ENCODE assay signal across 9 cellular contexts in genomic region chr11:100632970-100633452, GRCh38. TPM values are rescaled to one million over a fixed set of nuclear protein-coding genes. Genes with fewer than 3 reads are reported as not detected.
DNase-seq lines count a peak whose midpoint lies in the region; ATAC-seq and TF ChIP-seq lines count a peak whose summit lies in the region.
"Had no signal": no experiment of that assay in that cellular context is flagged by ENCODE, and none has a peak within 500 bp of the region (broad histone marks: within the 10 kb centered on the region; RNA-seq: fewer than 3 reads in every experiment).

No MANE protein-coding gene starts in this region.

- no peaks in the 10 kb centered on the region for H3K79me1 ChIP-seq in mesendoderm (ENCODE audit: low read length)

- H2BK120ac ChIP-seq in mesendoderm (ENCODE audit: low read depth, low read length), result no peak overlapping the region

- peak; percentile 16 for DNase-seq in NCI-H1694 (lab: John Stamatoyannopoulos, UW)
- peak; percentile 59 to 70 for DNase-seq in cardiac fibroblast (ENCODE audit: low read depth in 2 of 2)
- peak in 1 of 2 donors; percentile 61 for DNase-seq in upper lobe of left lung
- no peak for DNase-seq in mesendoderm
- no peak for DNase-seq in activated T-helper 1 cell treated with anti-CD3 and anti-CD28 coated beads, Interleukin-12 subunit alpha, Interleukin-12 subunit beta, Interleukin-2, Interleukin-4 antibody, amounts not matched to agents 30 ng/mL and 10 ng/mL and 1 ng/mL, durations not matched to agents 14 hours and 24 hours and 36 hours (ENCODE audit: low spot score)
- no peak for DNase-seq in activated CD8-positive, alpha-beta memory T cell treated with anti-CD3 and anti-CD28 coated beads, Interleukin-2, amount 50 U/mL, for 4 hours
- DNase-seq: SK-N-SH had no signal

- no peak overlapping the region for H3K18ac ChIP-seq in mesendoderm (ENCODE audit: low read length)

- H3K4me3 Mint-ChIP-seq in activated T-helper 1 cell treated with anti-CD3 and anti-CD28 coated beads, Interleukin-12 subunit alpha, Interleukin-12 subunit beta, Interleukin-2, Interleukin-4 antibody, amounts not matched to agents 30 ng/mL and 10 ng/mL and 1 ng/mL, durations not matched to agents 14 hours and 24 hours and 36 hours, result no peak overlapping the region

- H3K23ac ChIP-seq in mesendoderm (ENCODE audit: low read length), result no peak overlapping the region

- H3K4me1 ChIP-seq in liver (ENCODE audit: control insufficient read depth in 4 of 4, insufficient read depth in 4 of 4, low read length in 3 of 4), result peaks cover 2 to 35% (median 14%) of the 10 kb centered on the region in 4 donors
- peaks cover 0 to 9% (median 0%) of the 10 kb centered on the region in 4 donors for H3K4me1 ChIP-seq in upper lobe of left lung
- H3K4me1 ChIP-seq in mesendoderm (ENCODE audit: control insufficient read depth, low read depth, low read length), result no peaks in the 10 kb centered on the region

- no peak for TF ChIP-seq CTCF in cardiac fibroblast (IDR thresholded peaks at IDR 0.05; ENCODE audit: low read depth, low read length)
- no peak for TF ChIP-seq CTCF in liver (IDR thresholded peaks at IDR 0.05; ENCODE audit: low read depth, low read length, missing input control)
- no peak for TF ChIP-seq CTCF in upper lobe of left lung (IDR thresholded peaks at IDR 0.05)

- peak overlapping the region in 1 of 2 donors; percentile 50 for H3K9ac ChIP-seq in liver (ENCODE audit: low read depth in 1 of 2, low read length in 2 of 2)
- no peak overlapping the region for H3K9ac ChIP-seq in mesendoderm (ENCODE audit: low read length)
- H3K9ac ChIP-seq: SK-N-SH had no signal

- no peak overlapping the region for H2BK5ac ChIP-seq in mesendoderm (ENCODE audit: low read length)

- ATAC-seq in upper lobe of left lung (ENCODE audit: low FRiP score in 2 of 2), result peak; percentile 55 to 83
- ATAC-seq: activated naive CD4-positive, alpha-beta T cell treated with anti-CD3 and anti-CD28 coated beads, Interleukin-2, amount 50 U/mL, for 72 hours had no signal

- no peak overlapping the region for H3K27ac Mint-ChIP-seq in activated T-helper 1 cell treated with anti-CD3 and anti-CD28 coated beads, Interleukin-12 subunit alpha, Interleukin-12 subunit beta, Interleukin-2, Interleukin-4 antibody, amounts not matched to agents 30 ng/mL and 10 ng/mL and 1 ng/mL, durations not matched to agents 14 hours and 24 hours and 36 hours
- H3K27ac Mint-ChIP-seq: activated naive CD4-positive, alpha-beta T cell treated with anti-CD3 and anti-CD28 coated beads, Interleukin-2, amount 50 U/mL, for 72 hours had no signal

- H2BK15ac ChIP-seq in mesendoderm (replicated peaks; ENCODE audit: low read depth), result no peak overlapping the region

- H3K4me3 ChIP-seq in cardiac fibroblast (replicated peaks in 1 of 2; ENCODE audit: low read depth in 2 of 2, low read length in 2 of 2) (no peak overlapping the region), liver (ENCODE audit: low read depth in 1 of 3, low read length in 3 of 3) (no peak overlapping the region), upper lobe of left lung (no peak overlapping the region), mesendoderm (ENCODE audit: low read length) (no peak overlapping the region)

- no peaks in the 10 kb centered on the region for H3K79me2 ChIP-seq in mesendoderm (ENCODE audit: control insufficient read depth, insufficient read depth, low read length)

- TF ChIP-seq POLR2A in upper lobe of left lung (IDR thresholded peaks at IDR 0.05), result no peak

- no peaks in the 10 kb centered on the region for H3K27me3 ChIP-seq in liver (ENCODE audit: control insufficient read depth in 4 of 4, insufficient read depth in 4 of 4, low read length in 3 of 4)
- H3K27me3 ChIP-seq in upper lobe of left lung, result no peaks in the 10 kb centered on the region
- H3K27me3 ChIP-seq in mesendoderm (ENCODE audit: insufficient read depth, low read length, poor library complexity), result no peaks in the 10 kb centered on the region

- H3K4me1 Mint-ChIP-seq in activated T-helper 1 cell treated with anti-CD3 and anti-CD28 coated beads, Interleukin-12 subunit alpha, Interleukin-12 subunit beta, Interleukin-2, Interleukin-4 antibody, amounts not matched to agents 30 ng/mL and 10 ng/mL and 1 ng/mL, durations not matched to agents 14 hours and 24 hours and 36 hours (ENCODE audit: low read depth), result no peaks in the 10 kb centered on the region

- peaks cover 6% of the 10 kb centered on the region for H3K9me3 Mint-ChIP-seq in activated T-helper 1 cell treated with anti-CD3 and anti-CD28 coated beads, Interleukin-12 subunit alpha, Interleukin-12 subunit beta, Interleukin-2, Interleukin-4 antibody, amounts not matched to agents 30 ng/mL and 10 ng/mL and 1 ng/mL, durations not matched to agents 14 hours and 24 hours and 36 hours

- no peak overlapping the region for H4K8ac ChIP-seq in mesendoderm (ENCODE audit: low read depth, low read length)

- no peak for TF ChIP-seq EP300 in upper lobe of left lung (IDR thresholded peaks at IDR 0.05)

- intact Hi-C loops in activated T-helper 1 cell treated with anti-CD3 and anti-CD28 coated beads, Interleukin-12 subunit alpha, Interleukin-12 subunit beta, Interleukin-2, Interleukin-4 antibody, amounts not matched to agents 30 ng/mL and 10 ng/mL and 1 ng/mL, durations not matched to agents 14 hours and 24 hours and 36 hours (cut with micrococcal nuclease), result no loop called here

- 12% methylated on average over 5 of the region's 5 CpGs for WGBS in liver
- WGBS in upper lobe of left lung, 2 donors, result 23 to 35% methylated on average over 5 of the region's 5 CpGs
- no CpG with 5 or more reads among the region's 5 CpGs for WGBS in mesendoderm (ENCODE audit: extremely low coverage, insufficient coverage, low lambda C conversion rate)

- no peak overlapping the region for H3K4me2 ChIP-seq in mesendoderm (ENCODE audit: low read length)
- H3K4me2 ChIP-seq: SK-N-SH had no signal

- H4K5ac ChIP-seq in mesendoderm (ENCODE audit: low read length), result no peak overlapping the region

- H3K4ac ChIP-seq in mesendoderm (ENCODE audit: low read depth, low read length), result no peak overlapping the region

- H3K27me3 Mint-ChIP-seq in activated T-helper 1 cell treated with anti-CD3 and anti-CD28 coated beads, Interleukin-12 subunit alpha, Interleukin-12 subunit beta, Interleukin-2, Interleukin-4 antibody, amounts not matched to agents 30 ng/mL and 10 ng/mL and 1 ng/mL, durations not matched to agents 14 hours and 24 hours and 36 hours (ENCODE audit: insufficient read depth), result no peaks in the 10 kb centered on the region

- H3K36me3 Mint-ChIP-seq in activated T-helper 1 cell treated with anti-CD3 and anti-CD28 coated beads, Interleukin-12 subunit alpha, Interleukin-12 subunit beta, Interleukin-2, Interleukin-4 antibody, amounts not matched to agents 30 ng/mL and 10 ng/mL and 1 ng/mL, durations not matched to agents 14 hours and 24 hours and 36 hours (ENCODE audit: low read depth), result no peaks in the 10 kb centered on the region
- H3K36me3 Mint-ChIP-seq: activated naive CD4-positive, alpha-beta T cell treated with anti-CD3 and anti-CD28 coated beads, Interleukin-2, amount 50 U/mL, for 72 hours had no signal

- H2AK5ac ChIP-seq in mesendoderm (ENCODE audit: low read length), result no peak overlapping the region

- no peak overlapping the region for H3K56ac ChIP-seq in mesendoderm (ENCODE audit: low read length)

- peak; percentile 38 to 46 for TF ChIP-seq RAD21 in liver (IDR thresholded peaks at IDR 0.05)

- H3K27ac ChIP-seq in liver (ENCODE audit: low read depth in 1 of 2, low read length in 2 of 2) (peak overlapping the region; percentile 88), upper lobe of left lung (peak overlapping the region; percentile 8 to 32 (median 20)), mesendoderm (ENCODE audit: low read depth, low read length) (no peak overlapping the region)

- H3K9me3 ChIP-seq in liver (ENCODE audit: control insufficient read depth in 4 of 4, low read length in 3 of 4) (no peaks in the 10 kb centered on the region), upper lobe of left lung (no peaks in the 10 kb centered on the region)
- H3K9me3 ChIP-seq: SK-N-SH had no signal

- H3K36me3 ChIP-seq in liver (ENCODE audit: control insufficient read depth in 4 of 4, insufficient read depth in 3 of 4, low read depth in 1 of 4, low read length in 3 of 4), result no peaks in the 10 kb centered on the region
- no peaks in the 10 kb centered on the region for H3K36me3 ChIP-seq in upper lobe of left lung
- no peaks in the 10 kb centered on the region for H3K36me3 ChIP-seq in mesendoderm (ENCODE audit: control insufficient read depth, insufficient read depth, low read length)

TF ChIP-seq in liver, 16 proteins besides CTCF, POLR2A, EP300 and RAD21 (continues in another document):
- TF ChIP-seq GABPA (IDR thresholded peaks at IDR 0.05 in 1 of 2, conservative IDR thresholded peaks at IDR 0.05 in 1 of 2) (peak in 1 of 2 donors; percentile 30), FOXA2 (IDR thresholded peaks at IDR 0.05) (no peak), FOXA1 (IDR thresholded peaks at IDR 0.05) (no peak), HNF4G (IDR thresholded peaks at IDR 0.05) (peak; percentile 49)

RNA-seq across cellular contexts. Expression of gene ARHGAP42, which starts 54.1 kb away (rescaled TPM):
- total RNA-seq in liver, result 10 to 100 TPM; 16.6 to 17.2 TPM
- polyA plus RNA-seq in liver, result 1 to 10 TPM; 3.8 to 7.3 TPM
- 10 to 100 TPM in 5 of 6 donors, 1 to 10 TPM in 1; 8.7 to 44.9 (median 23.6) TPM for total RNA-seq in upper lobe of left lung
- polyA plus RNA-seq in mesendoderm (2013, experiment 1 of 2), result 17.7 TPM
- 18.8 TPM for polyA plus RNA-seq in mesendoderm (2013, experiment 2 of 2)
- 0.10 and 0.24 TPM in 2 replicates for total RNA-seq in activated T-helper 1 cell treated with anti-CD3 and anti-CD28 coated beads, Interleukin-12 subunit alpha, Interleukin-12 subunit beta, Interleukin-2, Interleukin-4 antibody, amounts not matched to agents 30 ng/mL and 10 ng/mL and 1 ng/mL, durations not matched to agents 14 hours and 24 hours and 36 hours

Comparison
In these comparisons a context has a peak if more than half of its experiments do, and no peak if none do; other contexts are left out.
1. DNase-seq: peak in NCI-H1694 (single experiment) and cardiac fibroblast (2 of 2); none in mesendoderm (single experiment), activated T-helper 1 cell treated with anti-CD3 and anti-CD28 coated beads, Interleukin-12 subunit alpha, Interleukin-12 subunit beta, Interleukin-2, Interleukin-4 antibody, amounts not matched to agents 30 ng/mL and 10 ng/mL and 1 ng/mL, durations not matched to agents 14 hours and 24 hours and 36 hours (single experiment) and activated CD8-positive, alpha-beta memory T cell treated with anti-CD3 and anti-CD28 coated beads, Interleukin-2, amount 50 U/mL, for 4 hours (single experiment).